8 cellular contexts compared by ENCODE assay signal in genomic region chr12:124548854-124549378, GRCh38. TPM values are rescaled to one million over a fixed set of nuclear protein-coding genes. Genes with fewer than 3 reads are reported as not detected.
A peak's percentile ranks its signal among the peaks of the same experiment; 100 is the strongest.
DNase-seq lines count a peak whose midpoint lies in the region; ATAC-seq and TF ChIP-seq lines count a peak whose summit lies in the region.

No MANE protein-coding gene starts in this region.

- WGBS in psoas muscle, 3 donors, result 26 to 34% (median 31%) methylated on average over 23 to 24 of the region's 24 CpGs

- H3K9ac ChIP-seq in BLaER1, result peak overlapping the region; percentile 63; the same call in 1 of the 2 replicates

- H3K4me2 ChIP-seq in BLaER1, result peak overlapping the region; percentile 94

- H3K27ac ChIP-seq in BLaER1 (peak overlapping the region; percentile 73), psoas muscle (peak overlapping the region; percentile 74)

- no peaks in the 10 kb centered on the region for H3K36me3 ChIP-seq in BLaER1
- H3K36me3 ChIP-seq in psoas muscle (ENCODE audit: insufficient read depth in 1 of 2, low read depth in 1 of 2), result no peaks in the 10 kb centered on the region

- peaks cover 100% of the 10 kb centered on the region for H4K20me1 ChIP-seq in BLaER1

- H3K4me3 ChIP-seq in BLaER1, result no peak overlapping the region
- H3K4me3 ChIP-seq in psoas muscle, result peak overlapping the region; percentile 41

- H3K9me3 ChIP-seq in BLaER1 (no peaks in the 10 kb centered on the region), psoas muscle (no peaks in the 10 kb centered on the region)

- H3K27me3 ChIP-seq in BLaER1 (no peaks in the 10 kb centered on the region), psoas muscle (ENCODE audit: insufficient read depth in 3 of 3, low read length in 2 of 3) (no peaks in the 10 kb centered on the region)

- peaks cover 98% of the 10 kb centered on the region for H3K4me1 ChIP-seq in BLaER1
- H3K4me1 ChIP-seq in psoas muscle, result peaks cover 78% of the 10 kb centered on the region

- TF ChIP-seq CTCF in psoas muscle (IDR thresholded peaks at IDR 0.05), result no peak

- peak; percentile 74 for DNase-seq in RPMI7951 (ENCODE audit: low read depth)
- DNase-seq in fibroblast of gingiva (ENCODE audit: low read depth), result peak; percentile 89
- DNase-seq in psoas muscle, result peak; percentile 64 to 81
- DNase-seq in UCSD-AML1 (lab: John Stamatoyannopoulos, UW; ENCODE audit: unreplicated experiment), result no peak
- DNase-seq in activated gamma-delta T cell (lab: John Stamatoyannopoulos, UW), result no peak
- DNase-seq in SHP77 treated with DMSO at 0.1 percent for 48 hours (lab: John Stamatoyannopoulos, UW), result no peak

- intact Hi-C loops in psoas muscle (cut with DNase I), result loop anchor here in 1 of 2 donors (10.0 kb wide), 1 partner anchor 514 kb away; no protein-coding TSS in a partner anchor

- ATAC-seq in psoas muscle, result peak; percentile 63 to 85 (median 76)
- no peak for ATAC-seq in HG03439 (IDR thresholded peaks at IDR 0.05; ENCODE audit: unreplicated experiment)

RNA-seq across cellular contexts. Expression of gene NCOR2, which starts 18.5 kb away (rescaled TPM):
- 8.7 and 12.2 TPM in 2 replicates for total RNA-seq in RPMI7951 (2014; rRNA removed; shearing (Covaris generic))
- 100 to 1,000 TPM; 134 to 164 (median 146) TPM for total RNA-seq in psoas muscle
- 10 to 100 TPM; 44.1 to 62.2 (median 60.9) TPM for polyA plus RNA-seq in psoas muscle

Comparison
In these comparisons a context has a peak if more than half of its experiments do, and no peak if none do; other contexts are left out.
1. DNase-seq: peak in RPMI7951 (single experiment), fibroblast of gingiva (single experiment) and psoas muscle (2 of 2); none in UCSD-AML1 (single experiment), activated gamma-delta T cell (single experiment) and SHP77 treated with DMSO at 0.1 percent for 48 hours (single experiment).
2. RNA of gene NCOR2, which starts 18.5 kb away (total RNA-seq): 134 to 164 TPM in psoas muscle; 8.7 to 12.2 TPM in RPMI7951; every median in the first group is over 10 times any median in the second.